1 cellular context compared by ENCODE assay signal in the genomic region with DNA sequence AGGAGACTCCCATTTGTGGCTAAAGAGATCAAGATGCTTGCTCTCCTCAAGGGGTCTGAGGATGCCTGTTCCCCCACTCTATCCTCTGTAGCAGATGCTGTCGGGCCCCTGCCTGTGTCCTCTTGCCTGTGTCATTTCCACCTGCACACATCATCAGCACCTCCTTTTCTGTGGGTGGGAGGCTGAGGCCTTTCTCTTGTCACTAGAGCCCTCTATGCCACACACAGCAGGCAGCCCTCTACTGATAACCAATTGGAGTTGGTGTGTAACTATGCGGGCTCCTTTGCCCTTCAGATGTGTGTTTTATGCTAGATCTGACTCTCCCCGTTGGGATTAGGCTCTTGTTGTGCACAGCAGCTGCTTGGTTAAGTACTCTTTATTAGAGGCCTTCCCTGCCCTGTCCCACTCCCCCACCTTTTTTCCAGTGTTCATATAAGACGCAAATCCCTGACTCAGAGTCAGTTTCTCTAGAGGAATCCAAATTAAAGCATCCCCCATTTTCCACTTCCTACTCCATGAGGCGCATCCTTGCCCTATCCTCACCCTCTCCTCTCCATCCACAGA.
TF ChIP-seq lines count a peak whose summit lies in the region.

No MANE protein-coding gene starts in this region.

TF ChIP-seq in H1, 55 proteins besides CTCF, POLR2A, EP300 and RAD21:
- TF ChIP-seq, protein P1, sequence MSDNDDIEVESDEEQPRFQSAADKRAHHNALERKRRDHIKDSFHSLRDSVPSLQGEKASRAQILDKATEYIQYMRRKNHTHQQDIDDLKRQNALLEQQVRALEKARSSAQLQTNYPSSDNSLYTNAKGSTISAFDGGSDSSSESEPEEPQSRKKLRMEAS (IDR thresholded peaks at IDR 0.05): no peak
- TF ChIP-seq SUZ12 (IDR thresholded peaks at IDR 0.05; ENCODE audit: low read length): no peak
- TF ChIP-seq EGR1 (IDR thresholded peaks at IDR 0.05; ENCODE audit: borderline replicate concordance, low read depth, low read length): no peak
- TF ChIP-seq, protein P2, sequence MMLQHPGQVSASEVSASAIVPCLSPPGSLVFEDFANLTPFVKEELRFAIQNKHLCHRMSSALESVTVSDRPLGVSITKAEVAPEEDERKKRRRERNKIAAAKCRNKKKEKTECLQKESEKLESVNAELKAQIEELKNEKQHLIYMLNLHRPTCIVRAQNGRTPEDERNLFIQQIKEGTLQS (IDR thresholded peaks at IDR 0.05; ENCODE audit: insufficient read depth, low read depth, low read length): no peak
